ENCODE assay signal across 1 cellular context in genomic region chr12:64526859-64527258, GRCh38.
TF ChIP-seq lines count a peak whose summit lies in the region.

No MANE protein-coding gene starts in this region.

TF ChIP-seq in K562, 482 proteins besides CTCF, POLR2A, EP300 and RAD21 (continued from another document):
- TF ChIP-seq RREB1 (CRISPR knock-in tag; IDR thresholded peaks at IDR 0.05) = no peak
- no peak for TF ChIP-seq ATF2 (CRISPR knock-in tag; IDR thresholded peaks at IDR 0.05)
- TF ChIP-seq TCF7 (IDR thresholded peaks at IDR 0.05; ENCODE audit: borderline replicate concordance) = no peak
- TF ChIP-seq ZNF316 (IDR thresholded peaks at IDR 0.05) = peak; percentile 85
- no peak for TF ChIP-seq SMAD2 (IDR thresholded peaks at IDR 0.05; ENCODE audit: low read depth, low read length)
- no peak for TF ChIP-seq SMAD1 (IDR thresholded peaks at IDR 0.05; ENCODE audit: low read depth, low read length, partially characterized antibody)
- TF ChIP-seq NONO (IDR thresholded peaks at IDR 0.05; ENCODE audit: low read depth in 2 of 2, low read length in 1 of 2) = no peak
- TF ChIP-seq RAD51 (IDR thresholded peaks at IDR 0.05; ENCODE audit: borderline replicate concordance, low read depth) = no peak
- TF ChIP-seq ZFP1 (CRISPR knock-in tag; IDR thresholded peaks at IDR 0.05) = no peak
- TF ChIP-seq CC2D1A (IDR thresholded peaks at IDR 0.05) = no peak
- no peak for TF ChIP-seq ZNF175 (CRISPR knock-in tag; IDR thresholded peaks at IDR 0.05; ENCODE audit: low read depth)
- TF ChIP-seq RFX5 (IDR thresholded peaks at IDR 0.05; ENCODE audit: low read depth, low read length) = no peak
- peak; percentile 54; the same call in 1 of the 2 replicates for TF ChIP-seq MAFK (IDR thresholded peaks at IDR 0.05; ENCODE audit: low read length)
- TF ChIP-seq PKNOX1 (IDR thresholded peaks at IDR 0.05) = no peak
- TF ChIP-seq CBX3 (IDR thresholded peaks at IDR 0.05; ENCODE audit: borderline replicate concordance in 1 of 2, low read length in 2 of 2) = no peak
- TF ChIP-seq BCLAF1 (IDR thresholded peaks at IDR 0.05; ENCODE audit: borderline replicate concordance in 1 of 2, control insufficient read depth in 1 of 2, low read depth in 2 of 2, low read length in 1 of 2) = no peak
- TF ChIP-seq FOSL1 (tag; conservative IDR thresholded peaks at IDR 0.05) = no peak
- no peak for TF ChIP-seq ZNF133 (CRISPR knock-in tag; IDR thresholded peaks at IDR 0.05)
- no peak for TF ChIP-seq ZNF324 (CRISPR knock-in tag; IDR thresholded peaks at IDR 0.05)
- TF ChIP-seq HNRNPUL1 (IDR thresholded peaks at IDR 0.05; ENCODE audit: low read length) = no peak
- no peak for TF ChIP-seq MCM7 (IDR thresholded peaks at IDR 0.05)
- no peak for TF ChIP-seq CCAR2 (IDR thresholded peaks at IDR 0.05; ENCODE audit: low read depth, low read length)
- no peak for TF ChIP-seq TGIF2 (CRISPR knock-in tag; IDR thresholded peaks at IDR 0.05)
- TF ChIP-seq E2F8 (IDR thresholded peaks at IDR 0.05; ENCODE audit: low read depth, partially characterized antibody) = no peak
- no peak for TF ChIP-seq ZBTB1 (CRISPR knock-in tag; IDR thresholded peaks at IDR 0.05; ENCODE audit: borderline replicate concordance, low read depth)
- no peak for TF ChIP-seq ZBED1 (IDR thresholded peaks at IDR 0.05)
- no peak for TF ChIP-seq ATF1 (CRISPR knock-in tag; IDR thresholded peaks at IDR 0.05)
- no peak for TF ChIP-seq ATF1 (tag; IDR thresholded peaks at IDR 0.05)
- no peak for TF ChIP-seq BRD9 (IDR thresholded peaks at IDR 0.05; ENCODE audit: low read depth, partially characterized antibody)
- no peak for TF ChIP-seq CREB3 (tag; conservative IDR thresholded peaks at IDR 0.05; ENCODE audit: low read depth)
- no peak for TF ChIP-seq NR0B1 (IDR thresholded peaks at IDR 0.05; ENCODE audit: partially characterized antibody)
- TF ChIP-seq ZNF561 (CRISPR knock-in tag; conservative IDR thresholded peaks at IDR 0.05) = no peak
- TF ChIP-seq CHCHD3 (CRISPR knock-in tag; IDR thresholded peaks at IDR 0.05) = no peak
- no peak for TF ChIP-seq ZBTB7A (IDR thresholded peaks at IDR 0.05; ENCODE audit: borderline replicate concordance, control insufficient read depth, low read depth, low read length)
- no peak for TF ChIP-seq KDM5B (IDR thresholded peaks at IDR 0.05; ENCODE audit: insufficient replicate concordance, low read depth, low read length)
- TF ChIP-seq CEBPG (CRISPR knock-in tag; IDR thresholded peaks at IDR 0.05) = no peak
- no peak for TF ChIP-seq CEBPG (tag; conservative IDR thresholded peaks at IDR 0.05 in 1 of 2, IDR thresholded peaks at IDR 0.05 in 1 of 2)
- TF ChIP-seq SREBF2 (CRISPR knock-in tag; IDR thresholded peaks at IDR 0.05) = no peak
- peak; percentile 82 for TF ChIP-seq MAFG (tag; conservative IDR thresholded peaks at IDR 0.05)
- TF ChIP-seq MAFF (IDR thresholded peaks at IDR 0.05; ENCODE audit: low read length) = peak; percentile 54; the same call in 1 of the 2 replicates
- peak; percentile 83 for TF ChIP-seq C11orf30 (IDR thresholded peaks at IDR 0.05; ENCODE audit: low read depth)
- no peak for TF ChIP-seq NRF1 (conservative IDR thresholded peaks at IDR 0.05 in 1 of 2, IDR thresholded peaks at IDR 0.05 in 1 of 2)
